Comparison of ENCODE assay signal across 21 cellular contexts in the genomic region with DNA sequence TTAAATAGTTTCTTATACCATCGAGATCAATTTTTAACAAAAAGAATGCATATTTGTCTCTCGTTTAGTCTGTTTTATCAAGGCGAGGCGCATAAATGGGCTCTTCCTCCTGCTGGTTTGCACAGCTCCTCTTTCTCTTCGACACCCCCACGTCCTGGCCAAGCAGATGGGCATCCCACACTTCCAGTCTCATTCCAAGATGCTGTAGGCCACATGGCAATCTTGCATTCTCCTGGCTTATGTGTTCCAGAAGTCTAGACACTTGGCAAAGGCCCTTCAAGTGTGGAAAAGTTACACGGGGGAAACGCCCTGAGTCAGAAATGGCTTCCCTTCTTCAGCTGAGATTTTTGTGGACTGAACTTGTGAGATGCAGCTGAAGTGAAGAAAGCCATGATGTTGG.
"Had no signal": no experiment of that assay in that cellular context is flagged by ENCODE, and none has a peak within 500 bp of the region (broad histone marks: within the 10 kb centered on the region; RNA-seq: fewer than 3 reads in every experiment).

No MANE protein-coding gene starts in this region.

- ATAC-seq: heart left ventricle; naive thymus-derived CD8-positive, alpha-beta T cell; stimulated activated naive B cell treated with anti-CD40 and anti-IgM and Interleukin-4, amounts not matched to agents 10 μg/mL and 1 μg/mL and 100 μg/mL, for 72 hours; stimulated activated naive CD8-positive, alpha-beta T cell treated with anti-CD3 and anti-CD28 coated beads, Interleukin-15, Interleukin-2, amounts not matched to agents 100 U/mL and 50 U/mL, for 24 hours had no signal

- H3K9ac ChIP-seq: parathyroid adenoma had no signal

- H3K4me3 ChIP-seq: left ventricle myocardium inferior, lung, right atrium auricular region, skin epidermis, stomach, tibial nerve, uterus had no signal

- H3K4me1 ChIP-seq: parathyroid adenoma, stomach, uterus had no signal

- H3K9me3 ChIP-seq: heart left ventricle, left ventricle myocardium inferior, neutrophil, right atrium auricular region, stomach, tibial nerve, uterus had no signal

- H3K36me3 ChIP-seq: heart left ventricle, left ventricle myocardium inferior, neutrophil, right atrium auricular region, stomach, tibial nerve, uterus had no signal

- H3K27ac ChIP-seq: heart left ventricle, left ventricle myocardium inferior, neutrophil, parathyroid adenoma, right atrium auricular region, skin epidermis, stomach, tibial nerve, uterus had no signal

- H2AFZ ChIP-seq: parathyroid adenoma had no signal

- DNase-seq: heart left ventricle; immature natural killer cell; islet precursor cell; left ventricle myocardium inferior; midbrain; naive thymus-derived CD8-positive, alpha-beta T cell; occipital lobe; stimulated activated CD4-positive, alpha-beta T cell treated with anti-CD3 and anti-CD28 coated beads, Interleukin-12 subunit alpha, Interleukin-12 subunit beta, amount 100 ng/mL, for 4 hours; stimulated activated CD4-positive, alpha-beta T cell treated with anti-CD3 and anti-CD28 coated beads, Interleukin-15, amount 100 ng/mL, for 24 hours; stimulated activated CD4-positive, alpha-beta T cell treated with anti-CD3 and anti-CD28 coated beads, Interleukin-2, amount 100 ng/mL, for 24 hours; stimulated activated CD4-positive, alpha-beta T cell treated with anti-CD3 and anti-CD28 coated beads, Interleukin-4, amount 100 ng/mL, for 1 hour; stimulated activated naive B cell treated with anti-CD40 and anti-IgM and Interleukin-4, amounts not matched to agents 10 μg/mL and 1 μg/mL and 100 μg/mL, for 72 hours; stimulated activated naive CD8-positive, alpha-beta T cell treated with anti-CD3 and anti-CD28 coated beads, Interleukin-15, Interleukin-2, amounts not matched to agents 100 U/mL and 50 U/mL, for 24 hours; stomach; uterus had no signal

- H3K27me3 ChIP-seq: heart left ventricle, right atrium auricular region, tibial nerve, uterus had no signal
